15 cellular contexts compared by ENCODE assay signal in the genomic region with DNA sequence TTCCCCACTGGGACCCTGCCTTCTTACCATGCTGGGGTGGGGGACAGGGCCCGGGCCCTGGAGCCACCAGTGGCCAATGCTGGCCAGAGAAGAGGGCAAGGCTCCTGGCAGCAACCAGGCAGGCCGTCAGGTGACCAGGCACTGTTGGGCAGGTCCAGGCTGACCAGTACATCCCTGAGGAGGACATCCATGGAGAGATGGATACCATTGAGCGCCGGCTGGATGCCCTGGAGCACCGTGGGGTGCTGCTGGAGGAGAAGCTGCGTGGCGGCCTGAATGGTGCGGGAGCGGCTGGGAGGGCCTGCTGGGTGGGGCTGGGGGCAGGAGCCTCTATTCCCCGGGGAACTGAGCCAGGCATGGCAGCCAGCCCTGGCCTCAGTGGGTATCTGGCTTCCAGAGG. TPM values are rescaled to one million over a fixed set of nuclear protein-coding genes. Genes with fewer than 3 reads are reported as not detected.
DNase-seq lines count a peak whose midpoint lies in the region; ATAC-seq and TF ChIP-seq lines count a peak whose summit lies in the region.
"Had no signal": no experiment of that assay in that cellular context is flagged by ENCODE, and none has a peak within 500 bp of the region (broad histone marks: within the 10 kb centered on the region; RNA-seq: fewer than 3 reads in every experiment).

No MANE protein-coding gene starts in this region.

- TF ChIP-seq POLR2A in breast epithelium (IDR thresholded peaks at IDR 0.05) = no peak

- H3K4me3 ChIP-seq in breast epithelium (no peak overlapping the region), left lung (no peak overlapping the region), stomach smooth muscle (ENCODE audit: low read length in 2 of 2) (no peak overlapping the region)
- H3K4me3 ChIP-seq: Peyer's patch had no signal

- H3K9me3 ChIP-seq in breast epithelium (no peaks in the 10 kb centered on the region), left lung (no peaks in the 10 kb centered on the region), stomach smooth muscle (ENCODE audit: control insufficient read depth in 2 of 2, low read length in 2 of 2) (no peaks in the 10 kb centered on the region)
- H3K9me3 ChIP-seq: Peyer's patch had no signal

- H3K27me3 Mint-ChIP-seq in MCF 10A (ENCODE audit: insufficient read depth, unreplicated experiment) = no peaks in the 10 kb centered on the region
- H3K27me3 Mint-ChIP-seq in activated T-cell treated with anti-CD3 and anti-CD28 coated beads, Interleukin-2, amount 50 U/mL, for 24 hours = no peaks in the 10 kb centered on the region

- no TSS peak for BruUV-seq in MCF 10A (replicated peaks; lab: Mats Ljungman, UMichigan)

- intact Hi-C loops in breast epithelium (cut with DNase I; ENCODE audit: low total_unique reads) = no loop called here
- intact Hi-C loops in MCF 10A (cut with micrococcal nuclease) = no loop called here
- intact Hi-C loops in left lung (cut with DNase I) = no loop called here

- no peak overlapping the region for H3K27ac Mint-ChIP-seq in MCF 10A (ENCODE audit: low read depth, unreplicated experiment)
- H3K27ac Mint-ChIP-seq in activated T-cell treated with anti-CD3 and anti-CD28 coated beads, Interleukin-2, amount 50 U/mL, for 24 hours = no peak overlapping the region

- H3K36me3 ChIP-seq in breast epithelium = no peaks in the 10 kb centered on the region
- H3K36me3 ChIP-seq in left lung = peaks cover 0 to 66% of the 10 kb centered on the region in 2 donors
- peaks cover 36 to 40% of the 10 kb centered on the region in 2 donors for H3K36me3 ChIP-seq in stomach smooth muscle (ENCODE audit: control insufficient read depth in 2 of 2, insufficient read depth in 2 of 2, low read length in 2 of 2)

- TF ChIP-seq CTCF in breast epithelium (IDR thresholded peaks at IDR 0.05) = no peak
- no peak for TF ChIP-seq CTCF in MCF 10A (IDR thresholded peaks at IDR 0.05; ENCODE audit: unreplicated experiment)
- no peak for TF ChIP-seq CTCF in left lung (IDR thresholded peaks at IDR 0.05)

- H3K4me1 Mint-ChIP-seq in MCF 10A (ENCODE audit: insufficient read depth, unreplicated experiment) = peaks cover 22% of the 10 kb centered on the region
- H3K4me1 Mint-ChIP-seq in activated T-cell treated with anti-CD3 and anti-CD28 coated beads, Interleukin-2, amount 50 U/mL, for 24 hours (ENCODE audit: low read depth) = peaks cover 11% of the 10 kb centered on the region

- H3K4me3 Mint-ChIP-seq in MCF 10A (ENCODE audit: unreplicated experiment) = no peak overlapping the region
- no peak overlapping the region for H3K4me3 Mint-ChIP-seq in activated T-cell treated with anti-CD3 and anti-CD28 coated beads, Interleukin-2, amount 50 U/mL, for 24 hours

- H3K36me3 Mint-ChIP-seq in MCF 10A (ENCODE audit: insufficient read depth, unreplicated experiment) = peaks cover 96% of the 10 kb centered on the region
- H3K36me3 Mint-ChIP-seq in activated T-cell treated with anti-CD3 and anti-CD28 coated beads, Interleukin-2, amount 50 U/mL, for 24 hours (ENCODE audit: low read depth) = peaks cover 38% of the 10 kb centered on the region

- H3K27me3 ChIP-seq in breast epithelium (no peaks in the 10 kb centered on the region), left lung (no peaks in the 10 kb centered on the region), stomach smooth muscle (ENCODE audit: control insufficient read depth in 1 of 2, insufficient read depth in 2 of 2, low read length in 2 of 2) (no peaks in the 10 kb centered on the region)
- H3K27me3 ChIP-seq: Peyer's patch had no signal

- CTCF ChIA-PET in MCF 10A (lab: Yijun Ruan, JAX) = interaction anchor here (0.7 to 4.6 kb wide), 13 partner anchors 11 to 749 kb away, joined by 3 to 22 read pairs (median 4); partner anchors contain the start of gene MICALL1

- DNase-seq in breast epithelium (ENCODE audit: low spot score in 2 of 2) = no peak
- no peak for DNase-seq in MCF 10A (ENCODE audit: unreplicated experiment)
- no peak for DNase-seq in left lung
- DNase-seq in RPMI8226 = no peak
- no peak for DNase-seq in activated T-cell treated with anti-CD3 and anti-CD28 coated beads, Interleukin-2, amount 50 U/mL, for 24 hours
- DNase-seq: H7, NCI-H1436, NCI-H2081, Peyer's patch, SIG-M5 had no signal

- H3K9ac ChIP-seq in stomach smooth muscle (ENCODE audit: low read length in 2 of 2) = no peak overlapping the region

- H3K9me3 Mint-ChIP-seq in MCF 10A (ENCODE audit: unreplicated experiment) = no peaks in the 10 kb centered on the region
- H3K9me3 Mint-ChIP-seq in activated T-cell treated with anti-CD3 and anti-CD28 coated beads, Interleukin-2, amount 50 U/mL, for 24 hours = no peaks in the 10 kb centered on the region

- ATAC-seq in left lung = peak; percentile 9
- no peak for ATAC-seq in HG02938 (IDR thresholded peaks at IDR 0.05; ENCODE audit: unreplicated experiment)
- ATAC-seq in GM21723 (IDR thresholded peaks at IDR 0.05; ENCODE audit: unreplicated experiment) = no peak

- H3K27ac ChIP-seq in breast epithelium = peak overlapping the region; percentile 78 to 83
- peak overlapping the region; percentile 24 to 49 for H3K27ac ChIP-seq in left lung
- H3K27ac ChIP-seq in stomach smooth muscle (ENCODE audit: low read length) = peak overlapping the region; percentile 78
- H3K27ac ChIP-seq: 22Rv1 had no signal

- POLR2A ChIA-PET in MCF 10A (lab: Yijun Ruan, JAX) = interaction anchor here (0.7 to 4.7 kb wide), 5 partner anchors 10 to 45 kb away, joined by 3 to 34 read pairs (median 6); partner anchors contain the start of gene MICALL1

- H3K4me1 ChIP-seq in breast epithelium (peaks cover 8 to 13% of the 10 kb centered on the region in 2 donors), left lung (peaks cover 29 to 49% of the 10 kb centered on the region in 2 donors), stomach smooth muscle (ENCODE audit: control insufficient read depth, insufficient read depth, low read length) (peaks cover 45% of the 10 kb centered on the region)

RNA-seq across cellular contexts. Expression of gene C22orf23, which starts 21.0 kb away (rescaled TPM):
- total RNA-seq in breast epithelium = under 1 TPM in 1 of 3 donors, not detected in 2; 0.64 TPM
- total RNA-seq in MCF 10A (2022) = not detected in 2 replicates
- under 1 TPM; 0.26 to 0.65 TPM for total RNA-seq in left lung

RNA-seq across cellular contexts. Expression of gene POLR2F, which starts 21.1 kb away (rescaled TPM):
- 10 to 100 TPM; 66.7 to 93.7 (median 82.4) TPM for total RNA-seq in breast epithelium
- total RNA-seq in MCF 10A (2022) = 87.5 and 97.6 TPM in 2 replicates
- 10 to 100 TPM; 58.3 to 64.9 TPM for total RNA-seq in left lung

RNA-seq across cellular contexts. Expression of gene MICALL1, which starts 26.3 kb away (rescaled TPM):
- total RNA-seq in breast epithelium = 10 to 100 TPM in 2 of 3 donors, 1 to 10 TPM in 1; 8.6 to 25.6 (median 22.0) TPM
- 164 and 165 TPM in 2 replicates for total RNA-seq in MCF 10A (2022)
- total RNA-seq in left lung = 10 to 100 TPM; 35.8 to 36.8 TPM

RNA-seq across cellular contexts. Expression of gene SOX10, which starts 52.0 kb away (rescaled TPM):
- total RNA-seq in breast epithelium (100 to 1,000 TPM in 1 of 3 donors, 10 to 100 TPM in 1, under 1 TPM in 1; 0.16 to 101 (median 24.9) TPM), MCF 10A (2022) (not detected in 2 replicates), left lung (not detected)
- total RNA-seq: HT1080 had no signal
